Comparison of ENCODE assay signal across 11 cellular contexts in the genomic region with DNA sequence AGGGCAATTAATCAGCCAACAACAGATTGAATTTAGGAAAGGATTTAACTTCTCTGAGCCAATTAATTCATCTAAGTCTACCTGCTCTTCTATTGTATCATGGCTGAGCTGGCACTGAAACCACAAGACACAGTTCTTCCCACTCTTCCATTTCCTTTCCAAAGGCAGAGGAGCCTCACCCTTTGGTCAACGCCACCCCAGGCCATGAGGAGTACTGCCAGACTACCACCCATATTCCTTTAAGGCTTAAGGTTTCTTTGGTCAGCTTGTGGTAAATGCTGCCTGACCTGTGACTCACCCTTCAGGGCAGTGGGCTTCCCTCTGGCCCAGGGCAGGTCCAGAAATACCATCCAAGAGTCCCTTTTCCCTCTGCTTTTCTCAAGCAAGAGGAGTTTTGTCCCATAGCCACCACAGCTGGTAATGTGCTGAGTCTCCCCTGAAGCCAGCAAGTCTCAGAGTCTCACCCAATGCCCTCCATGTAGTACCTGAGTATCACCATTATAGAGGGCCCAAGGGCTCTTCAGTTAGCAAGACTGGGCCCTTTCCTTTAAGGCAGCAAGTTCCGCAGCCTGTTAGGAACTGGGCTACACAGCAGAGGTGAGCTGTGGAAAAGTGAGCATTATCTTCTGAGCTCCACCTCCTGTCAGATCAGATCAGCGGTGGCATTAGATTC.
DNase-seq lines count a peak whose midpoint lies in the region; TF ChIP-seq lines count a peak whose summit lies in the region.
"Had no signal": no experiment of that assay in that cellular context is flagged by ENCODE, and none has a peak within 500 bp of the region (broad histone marks: within the 10 kb centered on the region; RNA-seq: fewer than 3 reads in every experiment).

No MANE protein-coding gene starts in this region.

- H3K27ac ChIP-seq in adrenal gland, result no peak overlapping the region
- H3K27ac ChIP-seq in CD8-positive, alpha-beta memory T cell (ENCODE audit: low read depth, low read length), result no peak overlapping the region

- H3K9me3 ChIP-seq in adrenal gland (replicated peaks in 1 of 3), result no peaks in the 10 kb centered on the region
- H3K9me3 ChIP-seq in CD8-positive, alpha-beta memory T cell (ENCODE audit: low read length), result no peaks in the 10 kb centered on the region

- H3K9me3 Mint-ChIP-seq in nephron progenitor cell, result no peaks in the 10 kb centered on the region
- H3K9me3 Mint-ChIP-seq in CD8-positive, alpha-beta memory T cell, result no peaks in the 10 kb centered on the region
- H3K9me3 Mint-ChIP-seq: activated naive CD8-positive, alpha-beta T cell treated with anti-CD3 and anti-CD28 coated beads, Interleukin-2, amount 10 ng/mL, durations not matched to agents 7 days and 5 days had no signal

- DNase-seq in NB4 (ENCODE audit: low read depth), result peak; percentile 15
- DNase-seq in astrocyte of the hippocampus (ENCODE audit: low read depth, low spot score), result peak; percentile 21
- DNase-seq in nephron progenitor cell, result no peak
- DNase-seq in stimulated activated CD4-positive, alpha-beta T cell treated with anti-CD3 and anti-CD28 coated beads, Interleukin-15, amount 100 ng/mL, for 24 hours, result no peak
- DNase-seq in stimulated activated CD4-positive, alpha-beta T cell treated with anti-CD3 and anti-CD28 coated beads, Interleukin-4, amount 100 ng/mL, for 1 hour, result no peak
- DNase-seq in adrenal gland, result no peak
- DNase-seq in CD8-positive, alpha-beta memory T cell, result no peak
- DNase-seq: activated CD8-positive, alpha-beta T cell treated with anti-CD3 and anti-CD28 coated beads for 36 hours; activated naive CD8-positive, alpha-beta T cell treated with anti-CD3 and anti-CD28 coated beads, Interleukin-2, amount 10 ng/mL, durations not matched to agents 7 days and 5 days; NCI-H1436 had no signal

- no peaks in the 10 kb centered on the region for H3K36me3 Mint-ChIP-seq in nephron progenitor cell (ENCODE audit: low read depth)
- no peaks in the 10 kb centered on the region for H3K36me3 Mint-ChIP-seq in CD8-positive, alpha-beta memory T cell
- H3K36me3 Mint-ChIP-seq: activated naive CD8-positive, alpha-beta T cell treated with anti-CD3 and anti-CD28 coated beads, Interleukin-2, amount 10 ng/mL, durations not matched to agents 7 days and 5 days had no signal

- H3K4me3 ChIP-seq in NB4 (ENCODE audit: low read depth, low read length) (no peak overlapping the region), adrenal gland (no peak overlapping the region)
- H3K4me3 ChIP-seq in CD8-positive, alpha-beta memory T cell (ENCODE audit: low read length), result no peak overlapping the region

- H3K4me1 ChIP-seq in adrenal gland (replicated peaks in 1 of 2), result no peaks in the 10 kb centered on the region
- H3K4me1 ChIP-seq in CD8-positive, alpha-beta memory T cell (ENCODE audit: insufficient read depth, low read length), result no peaks in the 10 kb centered on the region

- TF ChIP-seq POLR2A in NB4 (IDR thresholded peaks at IDR 0.05; ENCODE audit: extremely low read depth, insufficient read length) (no peak), adrenal gland (IDR thresholded peaks at IDR 0.05) (no peak)

- no peak overlapping the region for H3K4me3 Mint-ChIP-seq in nephron progenitor cell
- H3K4me3 Mint-ChIP-seq in CD8-positive, alpha-beta memory T cell, result no peak overlapping the region
- H3K4me3 Mint-ChIP-seq: activated CD8-positive, alpha-beta T cell treated with anti-CD3 and anti-CD28 coated beads for 36 hours; activated naive CD8-positive, alpha-beta T cell treated with anti-CD3 and anti-CD28 coated beads, Interleukin-2, amount 10 ng/mL, durations not matched to agents 7 days and 5 days had no signal

- intact Hi-C loops in adrenal gland (cut with DNase I), result no loop called here

- H3K27ac Mint-ChIP-seq in nephron progenitor cell, result no peak overlapping the region
- no peak overlapping the region for H3K27ac Mint-ChIP-seq in CD8-positive, alpha-beta memory T cell
- H3K27ac Mint-ChIP-seq: activated CD8-positive, alpha-beta T cell treated with anti-CD3 and anti-CD28 coated beads for 36 hours; activated naive CD8-positive, alpha-beta T cell treated with anti-CD3 and anti-CD28 coated beads, Interleukin-2, amount 10 ng/mL, durations not matched to agents 7 days and 5 days had no signal

- H3K36me3 ChIP-seq in adrenal gland (replicated peaks in 1 of 2), result no peaks in the 10 kb centered on the region
- H3K36me3 ChIP-seq in CD8-positive, alpha-beta memory T cell (ENCODE audit: insufficient read depth, low read length), result no peaks in the 10 kb centered on the region

- TF ChIP-seq CTCF in GM12872 (IDR thresholded peaks at IDR 0.05; ENCODE audit: insufficient read depth, low read depth, low read length) (peak; percentile 49), NB4 (IDR thresholded peaks at IDR 0.05; ENCODE audit: low read depth, low read length) (peak; percentile 29), nephron progenitor cell (IDR thresholded peaks at IDR 0.05) (peak; percentile 17), adrenal gland (IDR thresholded peaks at IDR 0.05) (peak in 1 of 6 experiments; percentile 6)

- no peaks in the 10 kb centered on the region for H3K27me3 Mint-ChIP-seq in nephron progenitor cell (ENCODE audit: low read depth, poor library complexity)
- no peaks in the 10 kb centered on the region for H3K27me3 Mint-ChIP-seq in CD8-positive, alpha-beta memory T cell
- H3K27me3 Mint-ChIP-seq: activated CD8-positive, alpha-beta T cell treated with anti-CD3 and anti-CD28 coated beads for 36 hours; activated naive CD8-positive, alpha-beta T cell treated with anti-CD3 and anti-CD28 coated beads, Interleukin-2, amount 10 ng/mL, durations not matched to agents 7 days and 5 days had no signal

- CTCF ChIA-PET in CD8-positive, alpha-beta memory T cell (lab: Charles Lee), result no interaction called here

- POLR2A ChIA-PET in CD8-positive, alpha-beta memory T cell (lab: Charles Lee), result no interaction called here

- 65 to 89% (median 74%) methylated on average over 2 to 3 of the region's 3 CpGs for WGBS in adrenal gland, 4 donors

- H3K4me1 Mint-ChIP-seq in nephron progenitor cell, result no peaks in the 10 kb centered on the region
- no peaks in the 10 kb centered on the region for H3K4me1 Mint-ChIP-seq in CD8-positive, alpha-beta memory T cell
- H3K4me1 Mint-ChIP-seq: activated naive CD8-positive, alpha-beta T cell treated with anti-CD3 and anti-CD28 coated beads, Interleukin-2, amount 10 ng/mL, durations not matched to agents 7 days and 5 days had no signal

- H3K27me3 ChIP-seq in adrenal gland, result no peaks in the 10 kb centered on the region
- no peaks in the 10 kb centered on the region for H3K27me3 ChIP-seq in CD8-positive, alpha-beta memory T cell (ENCODE audit: insufficient read depth, low read length, poor library complexity, severe bottlenecking)

Comparison
In these comparisons a context has a peak if more than half of its experiments do, and no peak if none do; other contexts are left out.
1. DNase-seq: peak in NB4 (single experiment) and astrocyte of the hippocampus (single experiment); none in nephron progenitor cell (single experiment), stimulated activated CD4-positive, alpha-beta T cell treated with anti-CD3 and anti-CD28 coated beads, Interleukin-15, amount 100 ng/mL, for 24 hours (single experiment), stimulated activated CD4-positive, alpha-beta T cell treated with anti-CD3 and anti-CD28 coated beads, Interleukin-4, amount 100 ng/mL, for 1 hour (single experiment), adrenal gland (0 of 7) and CD8-positive, alpha-beta memory T cell (0 of 5).